12 cellular contexts compared by ENCODE assay signal in the genomic region with DNA sequence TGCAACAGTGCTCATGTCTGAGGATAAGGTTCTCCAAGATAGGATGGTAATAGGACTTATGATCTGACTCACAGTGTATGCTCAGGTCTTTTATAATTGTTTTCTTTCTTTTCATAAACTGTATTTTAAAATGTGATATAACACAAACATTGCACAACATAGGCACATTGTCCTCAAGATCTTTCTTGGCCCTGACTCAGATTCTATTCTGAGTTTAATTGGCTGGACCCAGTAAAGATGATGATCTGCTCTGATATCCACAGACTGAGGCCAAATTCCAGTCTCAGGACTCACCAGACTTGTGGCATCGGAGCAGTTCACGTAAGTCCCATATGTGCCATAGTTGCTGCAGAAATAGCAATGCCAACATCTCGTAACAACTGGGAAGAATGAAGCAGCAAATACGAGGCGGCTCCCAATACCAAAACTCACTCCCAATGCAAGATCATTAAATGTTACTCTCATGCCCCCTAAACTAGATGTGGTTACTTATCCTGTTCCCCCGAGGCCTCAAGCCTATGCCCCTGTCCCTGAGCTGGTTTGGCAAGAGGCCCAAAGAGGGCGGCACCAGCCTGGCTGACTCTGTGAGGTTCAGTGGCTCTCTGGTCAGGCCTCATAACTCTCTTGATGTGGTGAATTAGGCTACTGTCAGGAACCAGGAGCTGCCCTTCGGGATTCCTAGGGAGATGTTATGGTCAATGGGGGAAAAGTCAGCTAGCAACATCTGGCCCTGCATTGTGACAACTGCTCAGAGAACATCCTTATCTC.
DNase-seq lines count a peak whose midpoint lies in the region; ATAC-seq and TF ChIP-seq lines count a peak whose summit lies in the region.
"Had no signal": no experiment of that assay in that cellular context is flagged by ENCODE, and none has a peak within 500 bp of the region (broad histone marks: within the 10 kb centered on the region; RNA-seq: fewer than 3 reads in every experiment).

No MANE protein-coding gene starts in this region.

- intact Hi-C loops in mammary epithelial cell (cut with micrococcal nuclease) (loop anchor here (1.0 to 5.0 kb wide), 2 partner anchors 149 to 172 kb away; no protein-coding TSS in a partner anchor), mucosa of descending colon (cut with DNase I, micrococcal nuclease) (no loop called here)

- H3K4me1 ChIP-seq in mammary epithelial cell (ENCODE audit: insufficient read depth, low read length) (peaks cover 49% of the 10 kb centered on the region), mucosa of descending colon (ENCODE audit: low read depth) (peaks cover 12% of the 10 kb centered on the region)
- H3K4me1 ChIP-seq: pancreas had no signal

- H2AFZ ChIP-seq in mammary epithelial cell (ENCODE audit: low read depth, low read length): peak overlapping the region; percentile 4

- H3K27me3 ChIP-seq in BJ (ENCODE audit: control insufficient read depth, insufficient read depth, low read length) (no peaks in the 10 kb centered on the region), mammary epithelial cell (ENCODE audit: insufficient read depth, low read length) (no peaks in the 10 kb centered on the region)
- H3K27me3 ChIP-seq: pancreas had no signal

- dilution Hi-C loops in mammary epithelial cell (cut with HindIII; ENCODE audit: low sequenced_read_pairs): no loop called here

- DNase-seq in BJ (ENCODE audit: low read depth) (peak; percentile 84), LHCN-M2 (ENCODE audit: low read depth) (peak; percentile 98), mammary epithelial cell (peak; percentile 97), mucosa of descending colon (peak; percentile 55 to 70 (median 69)), mucosa of gallbladder (ENCODE audit: low spot score) (no peak), NCI-H1694 (lab: John Stamatoyannopoulos, UW) (no peak)
- no peak for DNase-seq in activated naive CD4-positive, alpha-beta T cell treated with anti-CD3 and anti-CD28 coated beads, Interleukin-2, amount 50 U/mL, for 16 hours
- DNase-seq: cortex of kidney, MV-4-11 had no signal

- no peaks in the 10 kb centered on the region for H4K20me1 ChIP-seq in mammary epithelial cell (ENCODE audit: insufficient read depth, low read length)

- no peaks in the 10 kb centered on the region for H3K9me3 ChIP-seq in mammary epithelial cell (replicated peaks; ENCODE audit: insufficient read depth, low read length)
- H3K9me3 ChIP-seq in mucosa of descending colon: no peaks in the 10 kb centered on the region
- H3K9me3 ChIP-seq: pancreas had no signal

- BruUV-seq in mammary epithelial cell (replicated peaks; lab: Mats Ljungman, UMichigan): no TSS peak

- H3K36me3 ChIP-seq in BJ (ENCODE audit: control insufficient read depth, insufficient read depth, low read length) (no peaks in the 10 kb centered on the region), mammary epithelial cell (ENCODE audit: insufficient read depth, low read length) (no peaks in the 10 kb centered on the region), mucosa of descending colon (ENCODE audit: low read depth) (no peaks in the 10 kb centered on the region)
- H3K36me3 ChIP-seq: pancreas had no signal

- in situ Hi-C loops in mammary epithelial cell (cut with MboI; ENCODE audit: low sequenced_read_pairs in 2 of 2): no loop called here

- peak overlapping the region; percentile 43 for H3K9ac ChIP-seq in mammary epithelial cell (ENCODE audit: insufficient read depth, low read length)

- peak; percentile 87 for ATAC-seq in mucosa of descending colon
- ATAC-seq in GM18870 (IDR thresholded peaks at IDR 0.05; ENCODE audit: unreplicated experiment): no peak
- ATAC-seq: pancreas, WTC11 had no signal

- H3K4me3 ChIP-seq in BJ (ENCODE audit: low read depth, low read length) (no peak overlapping the region), mammary epithelial cell (replicated peaks in 1 of 3; ENCODE audit: insufficient read depth in 1 of 3, low read depth in 2 of 3, low read length in 3 of 3) (no peak overlapping the region), mucosa of descending colon (no peak overlapping the region)
- H3K4me3 ChIP-seq: pancreas had no signal

- CTCF ChIA-PET in BJ (lab: Yijun Ruan, JAX) (interaction anchor here (0.8 kb wide), 1 partner anchor 10 kb away, joined by 4 read pairs; no protein-coding TSS in a partner anchor), mammary epithelial cell (lab: Charles Lee; ENCODE audit: low non-redundant PET) (no interaction called here)

- peak overlapping the region; percentile 96 for H3K27ac ChIP-seq in mammary epithelial cell (ENCODE audit: insufficient read depth, low read depth, low read length)
- H3K27ac ChIP-seq: pancreas had no signal

- TF ChIP-seq CTCF in BJ (IDR thresholded peaks at IDR 0.05; ENCODE audit: insufficient read depth, low read depth, low read length) (no peak), mammary epithelial cell (conservative IDR thresholded peaks at IDR 0.05 in 1 of 2, IDR thresholded peaks at IDR 0.05 in 1 of 2; ENCODE audit: extremely low read depth in 1 of 2, insufficient read depth in 1 of 2, low read depth in 1 of 2, low read length in 2 of 2) (no peak), mucosa of descending colon (IDR thresholded peaks at IDR 0.05) (no peak)

- H3K4me2 ChIP-seq in mammary epithelial cell (ENCODE audit: insufficient read depth, low read depth, low read length): peak overlapping the region; percentile 67

- POLR2A ChIA-PET in BJ (lab: Charles Lee): no interaction called here

- no peaks in the 10 kb centered on the region for H3K79me2 ChIP-seq in mammary epithelial cell (ENCODE audit: insufficient read depth, low read length)

- 16% methylated on average over 8 of the region's 8 CpGs for WGBS in mammary epithelial cell (ENCODE audit: low coverage, missing lambda C conversion rate)

Comparison
In these comparisons a context has a peak if more than half of its experiments do, and no peak if none do; other contexts are left out.
1. DNase-seq: peak in BJ (single experiment), LHCN-M2 (single experiment), mammary epithelial cell (single experiment) and mucosa of descending colon (3 of 3); none in mucosa of gallbladder (single experiment), NCI-H1694 (single experiment) and activated naive CD4-positive, alpha-beta T cell treated with anti-CD3 and anti-CD28 coated beads, Interleukin-2, amount 50 U/mL, for 16 hours (single experiment).